In genomic region chr9:92325269-92325990, GRCh38 we compare ENCODE assay signal across 8 cellular contexts.
DNase-seq lines count a peak whose midpoint lies in the region; ATAC-seq and TF ChIP-seq lines count a peak whose summit lies in the region.

Gene CENPP (plus strand): TSS chr9:92325953.
Gene NOL8 (minus strand): TSS chr9:92325350. CDS start chr9:92324161, 1,189 bp downstream.

- TF ChIP-seq CTCF in AG10803 (conservative IDR thresholded peaks at IDR 0.05; ENCODE audit: low read length), result no peak

- DNase-seq in AG10803 (ENCODE audit: low read depth), result peak; percentile 86
- peak; percentile 74 for DNase-seq in NCI-H345 (lab: John Stamatoyannopoulos, UW)
- DNase-seq in activated CD4-positive, CD25-positive, alpha-beta regulatory T cell treated with anti-CD3 and anti-CD28 coated beads, Interleukin-2, amount 50 U/mL, for 16 hours (ENCODE audit: low read depth, low spot score), result peak; percentile 74
- peak; percentile 87 for DNase-seq in central memory CD4-positive, alpha-beta T cell
- peak; percentile 90 for DNase-seq in iris pigment epithelial cell (ENCODE audit: low read depth)
- peak; percentile 69 to 73 for DNase-seq in stimulated activated CD4-positive, alpha-beta T cell treated with anti-CD3 and anti-CD28 coated beads, Interleukin-12 subunit alpha, Interleukin-12 subunit beta, amount 100 ng/mL, for 24 hours (ENCODE audit: low read depth in 2 of 2)

- H3K4me3 ChIP-seq in AG10803 (ENCODE audit: low read length), result peak within 1 kb of the TSS; percentile 94

- ATAC-seq in GM19025 (IDR thresholded peaks at IDR 0.05; ENCODE audit: low read depth, unreplicated experiment) (peak; percentile 94), HG03280 (IDR thresholded peaks at IDR 0.05; ENCODE audit: unreplicated experiment) (peak; percentile 94)

Comparison
In these comparisons a context has a peak if more than half of its experiments do, and no peak if none do; other contexts are left out.
1. Peak in every context shown above with its lines: DNase-seq, ATAC-seq and H3K4me3 ChIP-seq.